8 cellular contexts compared by ENCODE assay signal in the genomic region with DNA sequence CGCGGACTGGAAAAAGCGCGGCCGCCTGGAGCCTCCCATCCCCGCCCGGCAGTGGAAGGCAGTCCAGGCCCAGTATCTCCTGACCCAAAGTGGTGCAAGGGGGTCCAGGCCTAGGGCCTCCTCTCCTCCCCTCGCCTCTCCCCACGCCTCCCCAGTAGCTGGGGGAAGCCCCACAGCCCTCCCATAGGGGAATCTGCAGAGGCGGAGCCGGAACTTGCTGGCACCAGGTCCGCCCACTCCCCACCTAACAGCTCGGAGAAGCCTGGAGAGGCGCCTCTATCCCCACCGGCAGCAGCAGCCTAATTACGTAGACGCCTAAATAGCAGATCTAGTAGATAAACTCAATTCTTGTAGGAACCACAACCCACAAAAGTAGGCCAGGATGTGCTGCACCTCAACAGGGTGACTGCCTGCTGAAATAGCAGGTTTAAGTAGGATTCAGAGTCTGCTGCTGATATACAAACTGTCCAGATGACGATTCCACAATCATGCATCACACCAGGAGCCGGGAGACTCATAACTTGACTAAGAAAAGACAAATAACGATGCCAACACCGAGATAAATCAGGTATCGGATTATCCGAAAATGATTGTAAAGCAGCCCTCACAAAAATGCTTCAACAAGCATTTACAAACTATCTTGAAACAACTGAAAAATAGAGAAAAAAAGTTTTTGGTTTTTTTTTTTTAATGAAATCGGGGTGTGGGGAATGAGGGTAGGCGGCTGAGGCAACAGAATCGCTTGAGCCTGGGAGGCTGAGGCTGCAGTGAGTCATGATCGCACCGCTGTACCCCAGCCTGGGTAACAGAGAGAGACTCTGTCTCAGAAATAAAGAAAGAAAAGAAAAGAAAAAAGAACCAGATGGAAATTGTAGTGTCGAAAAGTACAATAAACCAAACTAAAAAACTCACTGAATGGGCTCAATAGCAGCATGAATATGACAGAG. TPM values are rescaled to one million over a fixed set of nuclear protein-coding genes. Genes with fewer than 3 reads are reported as not detected.
A peak's percentile ranks its signal among the peaks of the same experiment; 100 is the strongest.
DNase-seq lines count a peak whose midpoint lies in the region; ATAC-seq and TF ChIP-seq lines count a peak whose summit lies in the region.

No MANE protein-coding gene starts in this region.

- intact Hi-C loops in CD14-positive monocyte (cut with micrococcal nuclease) = no loop called here

- H3K36me3 Mint-ChIP-seq in CD14-positive monocyte = no peaks in the 10 kb centered on the region

- no peak overlapping the region for H3K27ac Mint-ChIP-seq in CD14-positive monocyte

- H3K4me3 Mint-ChIP-seq in CD14-positive monocyte = peak overlapping the region; percentile 39 to 71

- DNase-seq in CD14-positive monocyte (ENCODE audit: low spot score) (no peak), SK-N-DZ (ENCODE audit: low spot score) (peak; percentile 71), omental fat pad (ENCODE audit: low spot score) (no peak), MG63 (no peak), SW 1271 (lab: John Stamatoyannopoulos, UW) (no peak)
- peak; percentile 26 to 72 (median 50) for DNase-seq in activated naive CD4-positive, alpha-beta T cell (lab: John Stamatoyannopoulos, UW)

- H3K4me3 ChIP-seq in MG63 = no peak overlapping the region

- H3K9me3 Mint-ChIP-seq in CD14-positive monocyte = peaks cover 0 to 3% (median 0%) of the 10 kb centered on the region in 7 donors

- no peak for TF ChIP-seq CTCF in CD14-positive monocyte (IDR thresholded peaks at IDR 0.05)
- no peak for TF ChIP-seq CTCF in omental fat pad (IDR thresholded peaks at IDR 0.05)

- peak; percentile 71 for ATAC-seq in omental fat pad (ENCODE audit: low FRiP score)
- ATAC-seq in HG03442 (IDR thresholded peaks at IDR 0.05; ENCODE audit: unreplicated experiment) = no peak
- no peak for ATAC-seq in HG02938 (IDR thresholded peaks at IDR 0.05; ENCODE audit: unreplicated experiment)

- no peaks in the 10 kb centered on the region; the same call in none of the 2 replicates for H3K27me3 ChIP-seq in MG63

- peaks cover 12 to 20% (median 13%) of the 10 kb centered on the region in 3 donors for H3K27me3 Mint-ChIP-seq in CD14-positive monocyte (ENCODE audit: low read depth in 3 of 3)

- H3K9me3 ChIP-seq in MG63 = no peaks in the 10 kb centered on the region

- peaks cover 11% of the 10 kb centered on the region for H3K4me1 Mint-ChIP-seq in CD14-positive monocyte

- H3K36me3 ChIP-seq in MG63 = no peaks in the 10 kb centered on the region

RNA-seq across cellular contexts. Expression of a gene that starts 11.4 kb away (rescaled TPM):
- under 1 TPM; 0.61 to 0.86 TPM for polyA plus RNA-seq in CD14-positive monocyte
- 32.5 and 43.0 TPM in 2 replicates for polyA plus RNA-seq in SK-N-DZ (2014; cell fraction: cytosol; rRNA removed)
- 51.0 and 58.3 TPM in 2 replicates for polyA plus RNA-seq in SK-N-DZ (2014; cell fraction: nucleus; rRNA removed)
- 10 to 100 TPM; 21.0 to 57.3 (median 33.8) TPM for total RNA-seq in omental fat pad
- 17.3 and 18.0 TPM in 2 replicates for total RNA-seq in MG63 (2014; rRNA removed; shearing (Covaris generic); ENCODE audit: low replicate concordance)

RNA-seq across cellular contexts. Expression of a gene that starts 14.6 kb away (rescaled TPM):
- polyA plus RNA-seq in CD14-positive monocyte = 1 to 10 TPM; 3.8 to 5.7 TPM
- polyA plus RNA-seq in SK-N-DZ (2014; cell fraction: cytosol; rRNA removed) = 18.6 and 24.1 TPM in 2 replicates
- polyA plus RNA-seq in SK-N-DZ (2014; cell fraction: nucleus; rRNA removed) = 11.3 and 17.6 TPM in 2 replicates
- 10 to 100 TPM; 10.0 to 21.6 (median 11.4) TPM for total RNA-seq in omental fat pad
- 5.8 and 9.4 TPM in 2 replicates for total RNA-seq in MG63 (2014; rRNA removed; shearing (Covaris generic); ENCODE audit: low replicate concordance)

Comparison
In these comparisons a context has a peak if more than half of its experiments do, and no peak if none do; other contexts are left out.
1. DNase-seq: peak in SK-N-DZ (single experiment) and activated naive CD4-positive, alpha-beta T cell (4 of 4); none in CD14-positive monocyte (single experiment), omental fat pad (single experiment), MG63 (single experiment) and SW 1271 (0 of 2).